In genomic region chr12:22631863-22632463, GRCh38 we compare ENCODE assay signal across 9 cellular contexts. TPM values are rescaled to one million over a fixed set of nuclear protein-coding genes. Genes with fewer than 3 reads are reported as not detected.
DNase-seq lines count a peak whose midpoint lies in the region; ATAC-seq, FAIRE-seq and TF ChIP-seq lines count a peak whose summit lies in the region.
"Had no signal": no experiment of that assay in that cellular context is flagged by ENCODE, and none has a peak within 500 bp of the region (broad histone marks: within the 10 kb centered on the region; RNA-seq: fewer than 3 reads in every experiment).

No MANE protein-coding gene starts in this region.

- peaks cover 48% of the 10 kb centered on the region for H4K20me1 ChIP-seq in hepatocyte (ENCODE audit: insufficient read depth, poor library complexity, severe bottlenecking)

- TF ChIP-seq CTCF in GM12865 (IDR thresholded peaks at IDR 0.05; ENCODE audit: insufficient read depth, low read depth, low read length, missing control alignments) (peak; percentile 31), hepatocyte (IDR thresholded peaks at IDR 0.05; ENCODE audit: poor library complexity) (peak; percentile 71)

- H2AFZ ChIP-seq in hepatocyte = no peak overlapping the region

- H3K4me3 Mint-ChIP-seq in stimulated activated naive CD8-positive, alpha-beta T cell treated with anti-CD3 and anti-CD28 coated beads, Interleukin-15, amount 100 ng/mL, for 72 hours = no peak overlapping the region
- H3K4me3 Mint-ChIP-seq: T-helper 1 cell treated with Interleukin-12 subunit alpha and Interleukin-12 subunit beta and Interleukin-4 antibody, amounts not matched to agents 30 μg/mL and 1 μg/mL, for 36 hours had no signal

- peak; percentile 98 for FAIRE-seq in A204.1 (lab: Jason Lieb, UNC)

- peaks cover 60% of the 10 kb centered on the region for H3K4me1 Mint-ChIP-seq in stimulated activated naive CD8-positive, alpha-beta T cell treated with anti-CD3 and anti-CD28 coated beads, Interleukin-15, amount 100 ng/mL, for 72 hours

- H3K4me3 ChIP-seq in GM12865 (ENCODE audit: low read depth, low read length) (no peak overlapping the region), hepatocyte (no peak overlapping the region), HAP-1 (no peak overlapping the region)

- H3K27ac Mint-ChIP-seq in stimulated activated naive CD8-positive, alpha-beta T cell treated with anti-CD3 and anti-CD28 coated beads, Interleukin-15, amount 100 ng/mL, for 72 hours = no peak overlapping the region
- H3K27ac Mint-ChIP-seq: T-helper 1 cell treated with Interleukin-12 subunit alpha and Interleukin-12 subunit beta and Interleukin-4 antibody, amounts not matched to agents 30 μg/mL and 1 μg/mL, for 36 hours had no signal

- H3K27me3 ChIP-seq in hepatocyte (no peaks in the 10 kb centered on the region), HAP-1 (ENCODE audit: low read depth) (no peaks in the 10 kb centered on the region)

- H3K9me3 ChIP-seq in hepatocyte (ENCODE audit: low read depth) = no peaks in the 10 kb centered on the region
- no peaks in the 10 kb centered on the region for H3K9me3 ChIP-seq in HAP-1

- H3K27me3 Mint-ChIP-seq in stimulated activated naive CD8-positive, alpha-beta T cell treated with anti-CD3 and anti-CD28 coated beads, Interleukin-15, amount 100 ng/mL, for 72 hours = no peaks in the 10 kb centered on the region

- no peak overlapping the region for H3K4me2 ChIP-seq in hepatocyte

- WGBS in hepatocyte (ENCODE audit: low lambda C conversion rate, missing lambda C conversion rate) = 95% methylated on average over 3 of the region's 3 CpGs

- DNase-seq in GM12865 (ENCODE audit: low read depth) (no peak), hepatocyte (ENCODE audit: low spot score) (peak; percentile 11), HAP-1 (ENCODE audit: low spot score in 2 of 2) (no peak)
- no peak for DNase-seq in stimulated activated naive CD8-positive, alpha-beta T cell treated with anti-CD3 and anti-CD28 coated beads, Interleukin-15, amount 100 ng/mL, for 72 hours

- H3K4me1 ChIP-seq in hepatocyte (ENCODE audit: insufficient read depth) (peaks cover 7% of the 10 kb centered on the region), HAP-1 (peaks cover 10% of the 10 kb centered on the region)

- H3K79me2 ChIP-seq in hepatocyte = peaks cover 95% of the 10 kb centered on the region

- H3K27ac ChIP-seq in hepatocyte = no peak overlapping the region

- in situ Hi-C loops in HAP-1 (cut with MboI; ENCODE audit: low sequenced_read_pairs) = loop anchor here (25.0 kb wide), 2 partner anchors 95 to 970 kb away; partner anchors contain the start of genes C2CD5 and LDHB

- H3K9me3 Mint-ChIP-seq in stimulated activated naive CD8-positive, alpha-beta T cell treated with anti-CD3 and anti-CD28 coated beads, Interleukin-15, amount 100 ng/mL, for 72 hours = no peaks in the 10 kb centered on the region
- H3K9me3 Mint-ChIP-seq: T-helper 1 cell treated with Interleukin-12 subunit alpha and Interleukin-12 subunit beta and Interleukin-4 antibody, amounts not matched to agents 30 μg/mL and 1 μg/mL, for 36 hours had no signal

- no peaks in the 10 kb centered on the region for H3K9me2 ChIP-seq in hepatocyte (replicated peaks; ENCODE audit: insufficient read depth)

- 0 out of 3 replicates have a peak, but pooled peaks have one; percentile 44 for ATAC-seq in SK-N-SH treated with all-trans-retinoic acid at 6 μM for 48 hours
- no peak for ATAC-seq in HG03520 (IDR thresholded peaks at IDR 0.05; ENCODE audit: unreplicated experiment)
- ATAC-seq in stimulated activated naive CD8-positive, alpha-beta T cell treated with anti-CD3 and anti-CD28 coated beads, Interleukin-15, amount 100 ng/mL, for 72 hours = no peak
- no peak for ATAC-seq in HG03457 (IDR thresholded peaks at IDR 0.05; ENCODE audit: unreplicated experiment)

- H3K36me3 ChIP-seq in hepatocyte (replicated peaks; ENCODE audit: insufficient read depth, low read depth) = no peaks in the 10 kb centered on the region
- H3K36me3 ChIP-seq in HAP-1 (replicated peaks) = peaks cover 14% of the 10 kb centered on the region

TF ChIP-seq in SK-N-SH treated with all-trans-retinoic acid at 6 μM for 48 hours, 23 proteins besides CTCF, POLR2A, EP300 and RAD21:
- no peak for TF ChIP-seq ISL1 (CRISPR knock-in tag; IDR thresholded peaks at IDR 0.05)
- no peak for TF ChIP-seq ZFP30 (CRISPR knock-in tag; IDR thresholded peaks at IDR 0.05)
- TF ChIP-seq CSRNP3 (CRISPR knock-in tag; IDR thresholded peaks at IDR 0.05) = no peak
- TF ChIP-seq TCF4 (CRISPR knock-in tag; IDR thresholded peaks at IDR 0.05; ENCODE audit: borderline replicate concordance) = no peak
- no peak for TF ChIP-seq PATZ1 (CRISPR knock-in tag; IDR thresholded peaks at IDR 0.05; ENCODE audit: borderline replicate concordance)
- no peak for TF ChIP-seq RARB (CRISPR knock-in tag; IDR thresholded peaks at IDR 0.05)
- TF ChIP-seq TOX (CRISPR knock-in tag; IDR thresholded peaks at IDR 0.05; ENCODE audit: borderline replicate concordance) = no peak
- TF ChIP-seq SNAI2 (CRISPR knock-in tag; IDR thresholded peaks at IDR 0.05) = no peak
- TF ChIP-seq GLIS3 (CRISPR knock-in tag; IDR thresholded peaks at IDR 0.05) = no peak
- no peak for TF ChIP-seq OSR1 (CRISPR knock-in tag; IDR thresholded peaks at IDR 0.05)
- no peak for TF ChIP-seq ZFP3 (CRISPR knock-in tag; IDR thresholded peaks at IDR 0.05)
- TF ChIP-seq ZNF565 (CRISPR knock-in tag; conservative IDR thresholded peaks at IDR 0.05; ENCODE audit: low read depth) = no peak
- no peak for TF ChIP-seq ARNTL (CRISPR knock-in tag; IDR thresholded peaks at IDR 0.05; ENCODE audit: borderline replicate concordance, low read depth)
- no peak for TF ChIP-seq CREB5 (CRISPR knock-in tag; IDR thresholded peaks at IDR 0.05; ENCODE audit: low read depth)
- no peak for TF ChIP-seq ZNF8 (CRISPR knock-in tag; IDR thresholded peaks at IDR 0.05)

RNA-seq across cellular contexts. Expression of gene ETNK1, which starts 7.0 kb away (rescaled TPM):
- 44.8 and 58.5 TPM in 2 replicates for total RNA-seq in hepatocyte
- 19.0 and 21.9 TPM in 2 replicates for polyA plus RNA-seq in hepatocyte
